In genomic region chr12:44347145-44347544, GRCh38 we compare ENCODE assay signal across 27 cellular contexts.
"Had no signal": no experiment of that assay in that cellular context is flagged by ENCODE, and none has a peak within 500 bp of the region (broad histone marks: within the 10 kb centered on the region; RNA-seq: fewer than 3 reads in every experiment).

No MANE protein-coding gene starts in this region.

- DNase-seq: activated B cell treated with CpG ODN at 0.5 μM for 24 hours; activated CD4-positive, alpha-beta memory T cell treated with anti-CD3 and anti-CD28 coated beads for 36 hours; activated CD4-positive, alpha-beta T cell treated with anti-CD3 and anti-CD28 coated beads for 4 hours; activated CD4-positive, alpha-beta T cell treated with anti-CD3 and anti-CD28 coated beads, Interleukin-2, amount 10 ng/mL, durations not matched to agents 24 days and 14 days; activated CD4-positive, alpha-beta T cell treated with anti-CD3 and anti-CD28 coated beads, Interleukin-2, amount 50 U/mL, for 1 hour; activated CD4-positive, alpha-beta T cell treated with anti-CD3 and anti-CD28 coated beads, Interleukin-2, amount 50 U/mL, for 4 hours; activated CD4-positive, CD25-positive, alpha-beta regulatory T cell treated with anti-CD3 and anti-CD28 coated beads, Interleukin-2, amount 50 U/mL, for 72 hours; activated CD8-positive, alpha-beta memory T cell treated with anti-CD3 and anti-CD28 coated beads, Interleukin-2, amount 50 U/mL, for 48 hours; activated CD8-positive, alpha-beta T cell treated with anti-CD3 and anti-CD28 coated beads for 36 hours; activated effector memory CD4-positive, alpha-beta T cell treated with Interleukin-2 at 50 U/mL for 16 hours; activated gamma-delta T cell; activated naive CD4-positive, alpha-beta T cell treated with anti-CD3 and anti-CD28 coated beads, Interleukin-2, amount 10 ng/mL, durations not matched to agents 7 days and 5 days; activated naive CD4-positive, alpha-beta T cell treated with Interleukin-2 at 50 U/mL for 16 hours; activated naive CD8-positive, alpha-beta T cell treated with anti-CD3 and anti-CD28 coated beads, Interleukin-2, amount 10 ng/mL, durations not matched to agents 7 days and 5 days; activated naive CD8-positive, alpha-beta T cell treated with anti-CD3 and anti-CD28 coated beads, Interleukin-2, amount 50 U/mL, for 24 hours; activated T-cell treated with anti-CD3 and anti-CD28 coated beads, Interleukin-2, amount 50 U/mL, for 24 hours; activated T-cell treated with anti-CD3 and anti-CD28 coated beads, Interleukin-2, amount 50 U/mL, for 48 hours; amygdala; anterior cingulate cortex; caudate nucleus; cerebellar nuclear complex; T-cell; T-helper 2 cell; T-helper 9 cell had no signal

- H3K4me1 ChIP-seq: ascending aorta had no signal

- H3K27me3 ChIP-seq: ascending aorta, cardiac muscle cell had no signal

- H3K36me3 ChIP-seq: ascending aorta, cardiac muscle cell had no signal

- H3K27ac ChIP-seq: ascending aorta, cardiac muscle cell, VCaP had no signal

- H3K9me3 ChIP-seq: ascending aorta had no signal

- H3K4me3 ChIP-seq: ascending aorta, cardiac muscle cell had no signal
